Comparison of ENCODE assay signal across 24 cellular contexts in genomic region chr18:42583197-42583776, GRCh38.
DNase-seq lines count a peak whose midpoint lies in the region; ATAC-seq and TF ChIP-seq lines count a peak whose summit lies in the region.
"Had no signal": no experiment of that assay in that cellular context is flagged by ENCODE, and none has a peak within 500 bp of the region (broad histone marks: within the 10 kb centered on the region; RNA-seq: fewer than 3 reads in every experiment).

No MANE protein-coding gene starts in this region.

- 43% methylated on average over 2 of the region's 2 CpGs for WGBS in right cardiac atrium
- WGBS in hepatocyte (ENCODE audit: low lambda C conversion rate, missing lambda C conversion rate): 69% methylated on average over 2 of the region's 2 CpGs

- H3K4me1 ChIP-seq in right cardiac atrium (ENCODE audit: control insufficient read depth, insufficient read depth, low read length) (no peaks in the 10 kb centered on the region), hepatocyte (ENCODE audit: insufficient read depth) (no peaks in the 10 kb centered on the region)
- H3K4me1 ChIP-seq: gastrocnemius medialis, pancreas had no signal

- intact Hi-C loops in right cardiac atrium (cut with DNase I): no loop called here
- intact Hi-C loops in cardiac septum (cut with DNase I): no loop called here

- H3K9me3 ChIP-seq in right cardiac atrium (ENCODE audit: control insufficient read depth, low read length): no peaks in the 10 kb centered on the region
- H3K9me3 ChIP-seq in hepatocyte (ENCODE audit: low read depth): no peaks in the 10 kb centered on the region
- H3K9me3 ChIP-seq: gastrocnemius medialis, pancreas had no signal

- DNase-seq in right cardiac atrium (no peak), cardiac septum (ENCODE audit: low spot score) (no peak), SKM-1 (lab: John Stamatoyannopoulos, UW; ENCODE audit: unreplicated experiment) (peak; percentile 42), hepatocyte (ENCODE audit: low spot score) (peak; percentile 7), SK-N-DZ (ENCODE audit: low spot score) (no peak), NCI-H146 treated with DMSO at 0.1 percent for 48 hours (lab: John Stamatoyannopoulos, UW; ENCODE audit: unreplicated experiment) (no peak), NCI-H446 (lab: John Stamatoyannopoulos, UW) (no peak)
- DNase-seq: activated B cell treated with CpG ODN at 0.5 μM for 24 hours; activated CD4-positive, alpha-beta memory T cell treated with anti-CD3 and anti-CD28 coated beads for 36 hours; amygdala; CD4-positive, alpha-beta memory T cell; DMS53; dorsolateral prefrontal cortex; gastrocnemius medialis; GM23248; midbrain; NCI-H2081; NCI-H748 treated with DMSO at 0.1 percent for 48 hours; pancreas; PC-3; stimulated activated CD4-positive, alpha-beta T cell treated with anti-CD3 and anti-CD28 coated beads, Interleukin-1b, Interleukin-23, amount 100 ng/mL, for 48 hours had no signal

- no peaks in the 10 kb centered on the region for H3K36me3 ChIP-seq in hepatocyte (replicated peaks; ENCODE audit: insufficient read depth, low read depth)
- H3K36me3 ChIP-seq: gastrocnemius medialis, pancreas had no signal

- no peak overlapping the region for H3K4me2 ChIP-seq in hepatocyte

- H3K4me3 ChIP-seq in right cardiac atrium (ENCODE audit: low read length) (no peak overlapping the region), hepatocyte (no peak overlapping the region)
- H3K4me3 ChIP-seq: dorsolateral prefrontal cortex, gastrocnemius medialis, GM23248, K562, pancreas had no signal

- H3K79me2 ChIP-seq in hepatocyte: no peaks in the 10 kb centered on the region

- peak; percentile 46 to 48 for ATAC-seq in right cardiac atrium
- ATAC-seq: gastrocnemius medialis; K562; natural killer cell treated with Interleukin-12 subunit alpha and Interleukin-12 subunit beta and Interleukin-15 and Interleukin-18, amount 100 ng/mL, for 72 hours; PC-3; stimulated activated memory B cell treated with anti-CD40 and anti-IgM and Interleukin-4, amounts not matched to agents 10 μg/mL and 1 μg/mL and 100 μg/mL, for 72 hours had no signal

- no peak for TF ChIP-seq CTCF in hepatocyte (IDR thresholded peaks at IDR 0.05; ENCODE audit: poor library complexity)

- H2AFZ ChIP-seq in hepatocyte: no peak overlapping the region
- H2AFZ ChIP-seq: GM23248 had no signal

- no peaks in the 10 kb centered on the region for H3K27me3 ChIP-seq in right cardiac atrium (ENCODE audit: control insufficient read depth, insufficient read depth)
- H3K27me3 ChIP-seq in hepatocyte: no peaks in the 10 kb centered on the region
- H3K27me3 ChIP-seq: gastrocnemius medialis, pancreas had no signal

- no peaks in the 10 kb centered on the region for H4K20me1 ChIP-seq in hepatocyte (ENCODE audit: insufficient read depth, poor library complexity, severe bottlenecking)

- H3K27ac ChIP-seq in right cardiac atrium (ENCODE audit: low read length) (no peak overlapping the region), hepatocyte (no peak overlapping the region)
- H3K27ac ChIP-seq: dorsolateral prefrontal cortex, gastrocnemius medialis, GM23248, pancreas had no signal

- no peaks in the 10 kb centered on the region for H3K9me2 ChIP-seq in hepatocyte (replicated peaks; ENCODE audit: insufficient read depth)

Comparison
In these comparisons a context has a peak if more than half of its experiments do, and no peak if none do; other contexts are left out.
1. DNase-seq: peak in SKM-1 (single experiment) and hepatocyte (single experiment); none in right cardiac atrium (0 of 3), cardiac septum (single experiment), SK-N-DZ (single experiment), NCI-H146 treated with DMSO at 0.1 percent for 48 hours (single experiment) and NCI-H446 (0 of 2).